8 cellular contexts compared by ENCODE assay signal in genomic region chr4:6715704-6716017, GRCh38. TPM values are rescaled to one million over a fixed set of nuclear protein-coding genes. Genes with fewer than 3 reads are reported as not detected.
DNase-seq lines count a peak whose midpoint lies in the region; ATAC-seq and FAIRE-seq lines count a peak whose summit lies in the region.

No MANE protein-coding gene starts in this region.

- POLR2A ChIA-PET in activated CD4-positive, alpha-beta memory T cell treated with anti-CD3 and anti-CD28 coated beads for 36 hours (lab: Charles Lee), result interaction anchor here (0.6 to 3.0 kb wide), 6 partner anchors 8 to 353 kb away, joined by 3 to 29 read pairs (median 6); partner anchors contain the start of genes GRPEL1, MAN2B2 and MRFAP1

- FAIRE-seq in frontal cortex (lab: Jason Lieb, UNC), result no peak

- intact Hi-C loops in activated CD4-positive, alpha-beta memory T cell treated with anti-CD3 and anti-CD28 coated beads for 36 hours (cut with micrococcal nuclease), result loop anchor here (1.0 to 5.0 kb wide), 5 partner anchors 41 to 353 kb away; partner anchors contain the start of genes GRPEL1 and MRFAP1

- H3K4me1 ChIP-seq in HAP-1, result peaks cover 5% of the 10 kb centered on the region
- no peaks in the 10 kb centered on the region; the same call in 1 of the 2 replicates for H3K4me1 ChIP-seq in iPS DF 6.9 (ENCODE audit: control insufficient read depth, insufficient read depth, low read length)

- CTCF ChIA-PET in activated CD4-positive, alpha-beta memory T cell treated with anti-CD3 and anti-CD28 coated beads for 36 hours (lab: Charles Lee), result interaction anchor here (1.1 to 9.9 kb wide), 6 partner anchors 14 to 355 kb away, joined by 3 to 252 read pairs (median 40); partner anchors contain the start of gene GRPEL1

- H3K36me3 ChIP-seq in HAP-1 (replicated peaks) (no peaks in the 10 kb centered on the region), iPS DF 6.9 (ENCODE audit: control insufficient read depth, insufficient read depth, low read length) (no peaks in the 10 kb centered on the region)

- H3K9me3 ChIP-seq in HAP-1 (no peaks in the 10 kb centered on the region), iPS DF 6.9 (ENCODE audit: control insufficient read depth, insufficient read depth, low read length) (no peaks in the 10 kb centered on the region)

- H3K27ac ChIP-seq in iPS DF 6.9 (ENCODE audit: low read length), result no peak overlapping the region

- peak overlapping the region; percentile 90 for H3K4me3 Mint-ChIP-seq in activated CD4-positive, alpha-beta memory T cell treated with anti-CD3 and anti-CD28 coated beads for 36 hours
- H3K4me3 Mint-ChIP-seq in stimulated activated effector memory CD8-positive, alpha-beta T cell treated with anti-CD3 and anti-CD28 coated beads, Interleukin-12 subunit alpha, Interleukin-12 subunit beta, amount 100 ng/mL, for 72 hours, result peak overlapping the region; percentile 89

- H3K4me1 Mint-ChIP-seq in activated CD4-positive, alpha-beta memory T cell treated with anti-CD3 and anti-CD28 coated beads for 36 hours (ENCODE audit: low read depth), result peaks cover 34% of the 10 kb centered on the region
- peaks cover 28% of the 10 kb centered on the region for H3K4me1 Mint-ChIP-seq in stimulated activated effector memory CD8-positive, alpha-beta T cell treated with anti-CD3 and anti-CD28 coated beads, Interleukin-12 subunit alpha, Interleukin-12 subunit beta, amount 100 ng/mL, for 72 hours

- in situ Hi-C loops in HAP-1 (cut with MboI; ENCODE audit: low sequenced_read_pairs), result no loop called here

- H3K36me3 Mint-ChIP-seq in activated CD4-positive, alpha-beta memory T cell treated with anti-CD3 and anti-CD28 coated beads for 36 hours, result peaks cover 9% of the 10 kb centered on the region
- H3K36me3 Mint-ChIP-seq in stimulated activated effector memory CD8-positive, alpha-beta T cell treated with anti-CD3 and anti-CD28 coated beads, Interleukin-12 subunit alpha, Interleukin-12 subunit beta, amount 100 ng/mL, for 72 hours, result peaks cover 40% of the 10 kb centered on the region

- no CpG with 5 or more reads among the region's 9 CpGs for WGBS in iPS DF 6.9 (ENCODE audit: insufficient coverage, insufficient read length)

- H3K27ac Mint-ChIP-seq in activated CD4-positive, alpha-beta memory T cell treated with anti-CD3 and anti-CD28 coated beads for 36 hours, result peak overlapping the region; percentile 97
- peak overlapping the region; percentile 98 for H3K27ac Mint-ChIP-seq in stimulated activated effector memory CD8-positive, alpha-beta T cell treated with anti-CD3 and anti-CD28 coated beads, Interleukin-12 subunit alpha, Interleukin-12 subunit beta, amount 100 ng/mL, for 72 hours

- H3K4me3 ChIP-seq in HAP-1, result peak overlapping the region; percentile 63
- H3K4me3 ChIP-seq in iPS DF 6.9 (ENCODE audit: low read length), result peak overlapping the region; percentile 88; the same call in 1 of the 2 replicates

- ATAC-seq in stimulated activated effector memory CD8-positive, alpha-beta T cell treated with anti-CD3 and anti-CD28 coated beads, Interleukin-12 subunit alpha, Interleukin-12 subunit beta, amount 100 ng/mL, for 72 hours, result no peak
- ATAC-seq in HG03175 (IDR thresholded peaks at IDR 0.05; ENCODE audit: unreplicated experiment), result no peak

- peaks cover 3% of the 10 kb centered on the region for H3K27me3 Mint-ChIP-seq in activated CD4-positive, alpha-beta memory T cell treated with anti-CD3 and anti-CD28 coated beads for 36 hours

- DNase-seq in HAP-1 (ENCODE audit: low spot score in 2 of 2) (no peak), iPS DF 6.9 (ENCODE audit: low read depth, low spot score) (no peak), GDM1 (lab: John Stamatoyannopoulos, UW) (no peak), frontal cortex (ENCODE audit: low spot score in 2 of 2) (no peak)
- no peak for DNase-seq in activated CD4-positive, alpha-beta memory T cell treated with anti-CD3 and anti-CD28 coated beads for 36 hours
- no peak for DNase-seq in stimulated activated effector memory CD8-positive, alpha-beta T cell treated with anti-CD3 and anti-CD28 coated beads, Interleukin-12 subunit alpha, Interleukin-12 subunit beta, amount 100 ng/mL, for 72 hours (ENCODE audit: low spot score in 2 of 2)
- DNase-seq in stimulated activated CD4-positive, alpha-beta T cell treated with anti-CD3 and anti-CD28 coated beads, Interleukin-2, amount 100 ng/mL, for 48 hours, result no peak

- H3K27me3 ChIP-seq in HAP-1 (ENCODE audit: low read depth) (no peaks in the 10 kb centered on the region), iPS DF 6.9 (ENCODE audit: control insufficient read depth, insufficient read depth, low read length) (no peaks in the 10 kb centered on the region)

- no peaks in the 10 kb centered on the region for H3K9me3 Mint-ChIP-seq in activated CD4-positive, alpha-beta memory T cell treated with anti-CD3 and anti-CD28 coated beads for 36 hours
- no peaks in the 10 kb centered on the region for H3K9me3 Mint-ChIP-seq in stimulated activated effector memory CD8-positive, alpha-beta T cell treated with anti-CD3 and anti-CD28 coated beads, Interleukin-12 subunit alpha, Interleukin-12 subunit beta, amount 100 ng/mL, for 72 hours

RNA-seq across cellular contexts. Expression of gene BLOC1S4, which starts 0.3 kb away (rescaled TPM):
- 10 to 100 TPM; 17.0 to 19.7 TPM for total RNA-seq in activated CD4-positive, alpha-beta memory T cell treated with anti-CD3 and anti-CD28 coated beads for 36 hours
- total RNA-seq in frontal cortex, result 10.2 TPM

RNA-seq across cellular contexts. Expression of gene MRFAP1L1, which starts 6.0 kb away (rescaled TPM):
- total RNA-seq in activated CD4-positive, alpha-beta memory T cell treated with anti-CD3 and anti-CD28 coated beads for 36 hours, result 10 to 100 TPM; 50.7 to 52.0 TPM
- total RNA-seq in frontal cortex, result 100 TPM

RNA-seq across cellular contexts. Expression of gene S100P, which starts 22.0 kb away (rescaled TPM):
- 10 to 100 TPM; 19.3 to 20.3 TPM for total RNA-seq in activated CD4-positive, alpha-beta memory T cell treated with anti-CD3 and anti-CD28 coated beads for 36 hours
- 0.41 TPM for total RNA-seq in frontal cortex

Comparison
In these comparisons a context has a peak if more than half of its experiments do, and no peak if none do; other contexts are left out.
1. RNA of gene S100P, which starts 22.0 kb away (total RNA-seq): 19.3 to 20.3 TPM in activated CD4-positive, alpha-beta memory T cell treated with anti-CD3 and anti-CD28 coated beads for 36 hours; 0.41 TPM in frontal cortex (single experiment); every median in the first group is over 10 times any median in the second.